ENCODE assay signal across 8 cellular contexts in the genomic region with DNA sequence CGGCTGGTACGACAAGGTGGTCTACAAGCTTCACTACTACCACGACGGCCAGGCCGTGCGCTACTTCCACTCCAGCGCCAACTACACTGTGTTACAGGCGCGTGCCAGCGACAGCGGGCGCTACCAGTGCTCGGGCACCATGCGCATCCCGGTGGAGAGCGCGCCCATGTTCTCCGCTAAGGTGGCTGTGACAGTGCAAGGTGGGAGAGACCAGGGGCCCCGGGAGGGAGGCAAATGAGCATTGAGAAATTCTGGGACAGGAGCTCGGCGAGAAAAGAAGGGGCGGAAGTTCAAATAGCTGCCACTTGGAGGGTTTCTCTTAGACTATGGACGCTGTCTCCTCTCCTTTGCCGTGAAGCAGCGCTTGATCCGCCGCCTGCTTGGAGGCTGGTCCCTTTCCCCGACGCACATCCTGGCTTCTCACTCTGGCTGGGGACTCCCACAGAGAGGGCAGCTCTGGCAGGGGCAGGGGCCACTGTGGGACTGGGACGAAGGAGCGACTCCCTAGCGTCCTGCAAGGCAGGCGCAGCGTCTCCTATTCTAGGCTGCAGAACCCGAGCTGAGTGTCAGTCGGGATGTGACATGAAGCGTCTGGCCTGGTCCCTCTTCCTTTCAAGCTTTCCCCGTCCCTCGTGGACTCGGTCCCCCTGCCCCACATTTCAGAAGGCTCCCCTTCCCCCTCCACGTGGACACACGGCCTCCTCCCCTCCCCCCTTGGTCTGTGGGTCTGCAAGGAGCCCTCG. TPM values are rescaled to one million over a fixed set of nuclear protein-coding genes. Genes with fewer than 3 reads are reported as not detected.
DNase-seq lines count a peak whose midpoint lies in the region; ATAC-seq, FAIRE-seq and TF ChIP-seq lines count a peak whose summit lies in the region.

No MANE protein-coding gene starts in this region.

- H3K4me3 ChIP-seq in AG04449 (ENCODE audit: low read depth, low read length): peak overlapping the region; percentile 75

- H3K27me3 Mint-ChIP-seq in osteocyte (ENCODE audit: unreplicated experiment): peaks cover 15% of the 10 kb centered on the region

- POLR2A ChIA-PET in AG04449 (lab: Yijun Ruan, JAX): interaction anchor here (1.1 to 1.5 kb wide), 3 partner anchors 12 to 24 kb away, joined by 4 to 5 read pairs (median 4); a partner anchor contains a TSS

- H3K36me3 Mint-ChIP-seq in activated naive CD4-positive, alpha-beta T cell treated with anti-CD3 and anti-CD28 coated beads, Interleukin-2, amount 50 U/mL, for 72 hours: no peaks in the 10 kb centered on the region
- H3K36me3 Mint-ChIP-seq in osteocyte (ENCODE audit: unreplicated experiment): no peaks in the 10 kb centered on the region

- peak; percentile 55 for TF ChIP-seq CTCF in AG04449 (IDR thresholded peaks at IDR 0.05; ENCODE audit: insufficient read depth, low read length, missing control alignments)
- peak; percentile 53 for TF ChIP-seq CTCF in osteocyte (IDR thresholded peaks at IDR 0.05)

- no peak for FAIRE-seq in HTR-8/SVneo (lab: Jason Lieb, UNC)

- DNase-seq in AG04449 (ENCODE audit: low read depth, low spot score): no peak
- peak; percentile 51 for DNase-seq in RPMI7951 (ENCODE audit: low read depth)
- peak in 1 of 2 donors; percentile 31 for DNase-seq in activated naive CD4-positive, alpha-beta T cell treated with anti-CD3 and anti-CD28 coated beads, Interleukin-2, amount 50 U/mL, for 72 hours (ENCODE audit: low spot score in 2 of 2)
- peak; percentile 80 for DNase-seq in Right ventricle myocardium inferior (ENCODE audit: missing footprints)
- DNase-seq in osteocyte (ENCODE audit: extremely low spot score, unreplicated experiment): no peak
- DNase-seq in HTR-8/SVneo (ENCODE audit: insufficient read length, low spot score): no peak

- H3K9me3 Mint-ChIP-seq in activated naive CD4-positive, alpha-beta T cell treated with anti-CD3 and anti-CD28 coated beads, Interleukin-2, amount 50 U/mL, for 72 hours: no peaks in the 10 kb centered on the region
- no peaks in the 10 kb centered on the region for H3K9me3 Mint-ChIP-seq in osteocyte (ENCODE audit: unreplicated experiment)

- ATAC-seq in GM18502 (IDR thresholded peaks at IDR 0.05; ENCODE audit: poor library complexity, unreplicated experiment): peak; percentile 17
- ATAC-seq in HG03196 (IDR thresholded peaks at IDR 0.05; ENCODE audit: unreplicated experiment): peak; percentile 13
- peak; percentile 12 to 13 for ATAC-seq in activated naive CD4-positive, alpha-beta T cell treated with anti-CD3 and anti-CD28 coated beads, Interleukin-2, amount 50 U/mL, for 72 hours
- ATAC-seq in Right ventricle myocardium inferior: peak; percentile 40

- intact Hi-C loops in Right ventricle myocardium inferior (cut with DNase I): no loop called here

- CTCF ChIA-PET in AG04449 (lab: Yijun Ruan, JAX): interaction anchor here (0.7 to 2.9 kb wide), 10 partner anchors 9 to 240 kb away, joined by 3 to 28 read pairs (median 8); a partner anchor contains a TSS

- peaks cover 9% of the 10 kb centered on the region for H3K4me1 Mint-ChIP-seq in osteocyte (ENCODE audit: unreplicated experiment)

- peak overlapping the region; percentile 84 for H3K4me3 Mint-ChIP-seq in osteocyte (ENCODE audit: unreplicated experiment)

- peak overlapping the region in 1 of 2 donors; percentile 43 for H3K27ac Mint-ChIP-seq in activated naive CD4-positive, alpha-beta T cell treated with anti-CD3 and anti-CD28 coated beads, Interleukin-2, amount 50 U/mL, for 72 hours
- H3K27ac Mint-ChIP-seq in osteocyte (ENCODE audit: unreplicated experiment): peak overlapping the region; percentile 58

RNA-seq across cellular contexts. Expression of a gene that starts 4.7 kb away (rescaled TPM):
- total RNA-seq in RPMI7951 (2014; rRNA removed; shearing (Covaris generic)): 2.2 and 2.4 TPM in 2 replicates
- not detected for total RNA-seq in activated naive CD4-positive, alpha-beta T cell treated with anti-CD3 and anti-CD28 coated beads, Interleukin-2, amount 50 U/mL, for 72 hours
- total RNA-seq in Right ventricle myocardium inferior (0.35 TPM), osteocyte (0.27 TPM in 1 of 2 replicates, not detected in the other)

RNA-seq across cellular contexts. Expression of a gene that starts 19.0 kb away (rescaled TPM):
- 11.2 and 16.7 TPM in 2 replicates for total RNA-seq in RPMI7951 (2014; rRNA removed; shearing (Covaris generic))
- not detected for total RNA-seq in activated naive CD4-positive, alpha-beta T cell treated with anti-CD3 and anti-CD28 coated beads, Interleukin-2, amount 50 U/mL, for 72 hours
- total RNA-seq in Right ventricle myocardium inferior (not detected), osteocyte (not detected in 2 replicates)

RNA-seq across cellular contexts. Expression of a gene that starts 23.5 kb away (rescaled TPM):
- total RNA-seq in RPMI7951 (2014; rRNA removed; shearing (Covaris generic)): 45.9 and 55.0 TPM in 2 replicates
- 10 to 100 TPM in 1 of 2 donors, 1 to 10 TPM in 1; 7.5 to 23.8 TPM for total RNA-seq in activated naive CD4-positive, alpha-beta T cell treated with anti-CD3 and anti-CD28 coated beads, Interleukin-2, amount 50 U/mL, for 72 hours
- total RNA-seq in Right ventricle myocardium inferior: 7.0 TPM
- total RNA-seq in osteocyte: 20.1 and 21.8 TPM in 2 replicates

RNA-seq across cellular contexts. Expression of a gene that starts 40.1 kb away (rescaled TPM):
- total RNA-seq in RPMI7951 (2014; rRNA removed; shearing (Covaris generic)): 17.2 and 19.9 TPM in 2 replicates
- total RNA-seq in activated naive CD4-positive, alpha-beta T cell treated with anti-CD3 and anti-CD28 coated beads, Interleukin-2, amount 50 U/mL, for 72 hours: 10 to 100 TPM; 21.3 to 24.9 TPM
- 12.6 TPM for total RNA-seq in Right ventricle myocardium inferior
- total RNA-seq in osteocyte: 29.7 and 32.2 TPM in 2 replicates

Comparison
In these comparisons a context has a peak if more than half of its experiments do, and no peak if none do; other contexts are left out.
1. DNase-seq: peak in RPMI7951 (single experiment) and Right ventricle myocardium inferior (single experiment); none in AG04449 (single experiment), osteocyte (single experiment) and HTR-8/SVneo (single experiment).
2. RNA of a gene that starts 19.0 kb away (total RNA-seq): 11.2 to 16.7 TPM in RPMI7951; not detected in Right ventricle myocardium inferior (single experiment), not detected in activated naive CD4-positive, alpha-beta T cell treated with anti-CD3 and anti-CD28 coated beads, Interleukin-2, amount 50 U/mL, for 72 hours and not detected in osteocyte; every median in the first group is over 10 times any median in the second.
3. Peak in every context shown above with its lines, with median percentiles within 50 percentile points of each other: ATAC-seq.